Comparison of ENCODE assay signal across 17 cellular contexts in genomic region chr2:205723174-205723573, GRCh38. TPM values are rescaled to one million over a fixed set of nuclear protein-coding genes. Genes with fewer than 3 reads are reported as not detected.
DNase-seq lines count a peak whose midpoint lies in the region; ATAC-seq and TF ChIP-seq lines count a peak whose summit lies in the region.
"Had no signal": no experiment of that assay in that cellular context is flagged by ENCODE, and none has a peak within 500 bp of the region (broad histone marks: within the 10 kb centered on the region; RNA-seq: fewer than 3 reads in every experiment).

No MANE protein-coding gene starts in this region.

- H3K36me3 ChIP-seq in ACC112 (ENCODE audit: insufficient read depth, low read length), result no peaks in the 10 kb centered on the region
- peaks cover 58% of the 10 kb centered on the region for H3K36me3 ChIP-seq in IMR-90 (ENCODE audit: control insufficient read depth, insufficient read depth, low read length)
- peaks cover 26% of the 10 kb centered on the region for H3K36me3 ChIP-seq in rectal smooth muscle tissue (ENCODE audit: control insufficient read depth, insufficient read depth, low read length)
- peaks cover 58% of the 10 kb centered on the region for H3K36me3 ChIP-seq in lower lobe of right lung

- no peak overlapping the region for H3K4me3 Mint-ChIP-seq in chondrocyte (ENCODE audit: unreplicated experiment)

- TF ChIP-seq CTCF in IMR-90 (conservative IDR thresholded peaks at IDR 0.05; ENCODE audit: low read depth, low read length) (no peak), fibroblast of mammary gland (conservative IDR thresholded peaks at IDR 0.05; ENCODE audit: control insufficient read depth, insufficient read depth, low read depth, low read length) (no peak), lower lobe of right lung (IDR thresholded peaks at IDR 0.05) (no peak), chondrocyte (IDR thresholded peaks at IDR 0.05) (no peak)

- peaks cover 39% of the 10 kb centered on the region for H3K36me3 Mint-ChIP-seq in chondrocyte (ENCODE audit: low read depth)
- H3K36me3 Mint-ChIP-seq: IgD-negative memory B cell had no signal

- H3K27ac Mint-ChIP-seq in chondrocyte (ENCODE audit: unreplicated experiment), result no peak overlapping the region

- peak; percentile 37 for DNase-seq in IMR-90
- peak; percentile 40 for DNase-seq in fibroblast of mammary gland (ENCODE audit: low read depth)
- DNase-seq in lower lobe of right lung, result no peak
- no peak for DNase-seq in NCI-H446 treated with DMSO at 0.1 percent for 48 hours (lab: John Stamatoyannopoulos, UW)
- no peak for DNase-seq in LoVo (ENCODE audit: low spot score)
- DNase-seq in chondrocyte (ENCODE audit: low spot score), result no peak
- DNase-seq: C1 segment of cervical spinal cord, NCI-H1436, NCI-H2029, NCI-H2171, NCI-H446, NCI-H748 treated with DMSO at 0.1 percent for 48 hours, OCI-M1, RPMI8226 had no signal

- H2AFZ ChIP-seq in ACC112 (ENCODE audit: low read length, unreplicated experiment) (peak overlapping the region; percentile 67), IMR-90 (replicated peaks; ENCODE audit: low read length, poor library complexity) (no peak overlapping the region)

- H3K23ac ChIP-seq in IMR-90 (ENCODE audit: low read depth, low read length), result no peak overlapping the region

- H3K4ac ChIP-seq in IMR-90 (ENCODE audit: low read depth, low read length), result no peak overlapping the region

- no peak for TF ChIP-seq POLR2A in IMR-90 (IDR thresholded peaks at IDR 0.05; ENCODE audit: low read depth, low read length)

- no peak overlapping the region for H3K4me2 ChIP-seq in IMR-90 (ENCODE audit: low read depth, low read length)

- H2AK5ac ChIP-seq in IMR-90 (ENCODE audit: low read depth, low read length), result no peak overlapping the region

- no peaks in the 10 kb centered on the region for H3K9me3 Mint-ChIP-seq in chondrocyte (ENCODE audit: low read depth)
- H3K9me3 Mint-ChIP-seq: IgD-negative memory B cell had no signal

- no peak overlapping the region for H2BK15ac ChIP-seq in IMR-90 (ENCODE audit: low read depth, low read length)

- intact Hi-C loops in IMR-90 (cut with micrococcal nuclease) (no loop called here), lower lobe of right lung (cut with DNase I) (no loop called here)

- in situ Hi-C loops in IMR-90 (cut with MboI; ENCODE audit: low sequenced_read_pairs), result no loop called here

- POLR2A ChIA-PET in IMR-90 (lab: Charles Lee; ENCODE audit: unreplicated experiment), result no interaction called here

- H2BK5ac ChIP-seq in IMR-90 (ENCODE audit: low read depth, low read length, poor library complexity, severe bottlenecking), result no peak overlapping the region

- H4K8ac ChIP-seq in IMR-90 (ENCODE audit: low read depth in 2 of 2, low read length in 2 of 2), result no peak overlapping the region

- no peak overlapping the region for H2AK9ac ChIP-seq in IMR-90 (replicated peaks; ENCODE audit: low read depth, low read length, poor library complexity)

- no peaks in the 10 kb centered on the region for H3K27me3 Mint-ChIP-seq in chondrocyte (ENCODE audit: low read depth)

- H4K91ac ChIP-seq in IMR-90 (ENCODE audit: insufficient read depth, low read depth, low read length), result no peak overlapping the region

- H2BK120ac ChIP-seq in IMR-90 (ENCODE audit: low read depth, low read length), result no peak overlapping the region

- peaks cover 16% of the 10 kb centered on the region for H3K9me1 ChIP-seq in IMR-90 (ENCODE audit: insufficient read depth, low read length)

- no peak overlapping the region for H4K5ac ChIP-seq in IMR-90 (ENCODE audit: low read depth, low read length)

- no TSS peak for BruUV-seq in IMR-90 (replicated peaks; lab: Mats Ljungman, UMichigan)

- dilution Hi-C loops in IMR-90 (cut with HindIII; ENCODE audit: low sequenced_read_pairs, unreplicated experiment), result no loop called here

- no peaks in the 10 kb centered on the region for H3K9me3 ChIP-seq in IMR-90 (ENCODE audit: control insufficient read depth, insufficient read depth, low read length)
- no peaks in the 10 kb centered on the region for H3K9me3 ChIP-seq in lower lobe of right lung

- H3K27me3 ChIP-seq in ACC112 (ENCODE audit: insufficient read depth, low read length) (no peaks in the 10 kb centered on the region), IMR-90 (ENCODE audit: control insufficient read depth, insufficient read depth, low read length) (no peaks in the 10 kb centered on the region), rectal smooth muscle tissue (ENCODE audit: control insufficient read depth, insufficient read depth, low read length) (no peaks in the 10 kb centered on the region), lower lobe of right lung (ENCODE audit: low read depth) (no peaks in the 10 kb centered on the region)

- peak overlapping the region; percentile 20; the same call in 1 of the 2 replicates for H3K27ac ChIP-seq in ACC112 (ENCODE audit: low read depth, low read length)
- H3K27ac ChIP-seq in IMR-90 (ENCODE audit: insufficient read depth, low read length), result no peak overlapping the region
- peak overlapping the region; percentile 46 for H3K27ac ChIP-seq in rectal smooth muscle tissue (ENCODE audit: low read depth, low read length)
- H3K27ac ChIP-seq in lower lobe of right lung, result no peak overlapping the region

- H3K56ac ChIP-seq in IMR-90 (ENCODE audit: extremely low read depth, insufficient read depth, low read length), result no peak overlapping the region

- no peak for TF ChIP-seq RAD21 in IMR-90 (IDR thresholded peaks at IDR 0.05; ENCODE audit: low read length)

- H4K20me1 ChIP-seq in IMR-90 (ENCODE audit: insufficient read depth, low read length), result no peaks in the 10 kb centered on the region

- H3K4me3 ChIP-seq in ACC112 (ENCODE audit: low read depth, low read length) (no peak overlapping the region), IMR-90 (ENCODE audit: insufficient read depth, low read depth, low read length) (no peak overlapping the region), fibroblast of mammary gland (ENCODE audit: control insufficient read depth, low read depth, low read length) (no peak overlapping the region), rectal smooth muscle tissue (ENCODE audit: low read length) (no peak overlapping the region), lower lobe of right lung (no peak overlapping the region)

- H2BK20ac ChIP-seq in IMR-90 (ENCODE audit: low read depth, low read length), result no peak overlapping the region

- no CpG with 5 or more reads among the region's 2 CpGs for WGBS in IMR-90 (ENCODE audit: extremely low coverage in 2 of 2, insufficient read length in 1 of 2), 2 experiments

- CTCF ChIA-PET in IMR-90 (lab: Yijun Ruan, JAX), result no interaction called here

- peaks cover 5% of the 10 kb centered on the region for H3K4me1 ChIP-seq in ACC112 (ENCODE audit: control insufficient read depth, insufficient read depth, low read length, unreplicated experiment)
- H3K4me1 ChIP-seq in IMR-90 (ENCODE audit: control insufficient read depth, insufficient read depth, low read length), result peaks cover 11% of the 10 kb centered on the region
- H3K4me1 ChIP-seq in rectal smooth muscle tissue (ENCODE audit: control insufficient read depth, insufficient read depth, low read length), result peaks cover 62% of the 10 kb centered on the region
- peaks cover 23% of the 10 kb centered on the region for H3K4me1 ChIP-seq in lower lobe of right lung

- ATAC-seq in IMR-90 (ENCODE audit: low read depth) (no peak), lower lobe of right lung (no peak)

- peaks cover 16% of the 10 kb centered on the region for H3K4me1 Mint-ChIP-seq in chondrocyte (ENCODE audit: low read depth)

- H3K9ac ChIP-seq in IMR-90 (ENCODE audit: low read depth, low read length) (no peak overlapping the region), rectal smooth muscle tissue (ENCODE audit: low read length) (no peak overlapping the region)

- no peak overlapping the region for H3K14ac ChIP-seq in IMR-90 (replicated peaks; ENCODE audit: low read depth, low read length)

- no peak overlapping the region for H3K18ac ChIP-seq in IMR-90 (ENCODE audit: low read depth, low read length)

- H3K79me2 ChIP-seq in ACC112 (ENCODE audit: control insufficient read depth, insufficient read depth, low read length, unreplicated experiment), result no peaks in the 10 kb centered on the region

- H3K79me1 ChIP-seq in IMR-90 (ENCODE audit: low read depth in 1 of 2, low read length in 2 of 2), result peaks cover 4 to 9% of the 10 kb centered on the region in 2 experiments; a peak in 1 of 4 replicates

TF ChIP-seq in IMR-90, 13 proteins besides CTCF, POLR2A, EP300 and RAD21:
- no peak for TF ChIP-seq RCOR1 (IDR thresholded peaks at IDR 0.05; ENCODE audit: insufficient replicate concordance, low read length)
- TF ChIP-seq NFE2L2 (IDR thresholded peaks at IDR 0.05; ENCODE audit: low read depth, low read length), result peak; percentile 60
- TF ChIP-seq MXI1 (IDR thresholded peaks at IDR 0.05; ENCODE audit: borderline replicate concordance, low read depth, low read length), result no peak
- TF ChIP-seq MAFK (IDR thresholded peaks at IDR 0.05; ENCODE audit: low read depth, low read length), result peak; percentile 95
- no peak for TF ChIP-seq CHD1 (IDR thresholded peaks at IDR 0.05; ENCODE audit: low read depth, low read length)
TF ChIP-seq in IMR-90: peak in this region for 2.

RNA-seq across cellular contexts. Expression of gene NRP2, which starts 40.9 kb away (rescaled TPM):
- total RNA-seq in IMR-90 (2012; rRNA removed), result 43.3 and 46.4 TPM in 2 replicates
- polyA plus RNA-seq in IMR-90 (2012; rRNA removed), result 45.2 and 51.3 TPM in 2 replicates
- 40.6 and 48.8 TPM in 2 replicates for polyA plus RNA-seq in IMR-90 (2012; cell fraction: cytosol; rRNA removed)
- polyA plus RNA-seq in IMR-90 (2012; cell fraction: nucleus; rRNA removed; ENCODE audit: low replicate concordance), result 27.6 and 54.4 TPM in 2 replicates
- total RNA-seq in lower lobe of right lung, result 67.5 TPM
- total RNA-seq in chondrocyte, result 31.7 to 83.7 TPM (median 34.5 TPM) in 3 replicates

Comparison
In these comparisons a context has a peak if more than half of its experiments do, and no peak if none do; other contexts are left out.
1. H3K27ac ChIP-seq: peak in ACC112 (single experiment) and rectal smooth muscle tissue (single experiment); none in IMR-90 (single experiment) and lower lobe of right lung (single experiment).
2. DNase-seq: peak in IMR-90 (single experiment) and fibroblast of mammary gland (single experiment); none in lower lobe of right lung (single experiment), NCI-H446 treated with DMSO at 0.1 percent for 48 hours (single experiment), LoVo (single experiment) and chondrocyte (single experiment).